Comparison of ENCODE assay signal across 8 cellular contexts in genomic region chr12:26113853-26114719, GRCh38. TPM values are rescaled to one million over a fixed set of nuclear protein-coding genes. Genes with fewer than 3 reads are reported as not detected.
DNase-seq lines count a peak whose midpoint lies in the region; ATAC-seq and TF ChIP-seq lines count a peak whose summit lies in the region.

No MANE protein-coding gene starts in this region.

- ATAC-seq in GM19328 (IDR thresholded peaks at IDR 0.05; ENCODE audit: unreplicated experiment): peak; percentile 76
- ATAC-seq in HG03469 (IDR thresholded peaks at IDR 0.05; ENCODE audit: unreplicated experiment): peak; percentile 47
- ATAC-seq in naive B cell (ENCODE audit: low read depth in 2 of 2): peak; percentile 78 to 79
- peak; percentile 84 for ATAC-seq in stimulated activated effector memory CD8-positive, alpha-beta T cell treated with anti-CD3 and anti-CD28 coated beads, Interleukin-12 subunit alpha, Interleukin-12 subunit beta, amount 100 ng/mL, for 72 hours

- H3K4me1 ChIP-seq in CD8-positive, alpha-beta memory T cell (ENCODE audit: insufficient read depth, low read length): peaks cover 4% of the 10 kb centered on the region
- peaks cover 2% of the 10 kb centered on the region for H3K4me1 ChIP-seq in fibroblast of lung (ENCODE audit: control insufficient read depth, extremely low read depth, insufficient read depth, low read length)

- no peaks in the 10 kb centered on the region for H3K9me3 Mint-ChIP-seq in CD8-positive, alpha-beta memory T cell
- no peaks in the 10 kb centered on the region for H3K9me3 Mint-ChIP-seq in naive B cell
- H3K9me3 Mint-ChIP-seq in stimulated activated effector memory CD8-positive, alpha-beta T cell treated with anti-CD3 and anti-CD28 coated beads, Interleukin-12 subunit alpha, Interleukin-12 subunit beta, amount 100 ng/mL, for 72 hours: no peaks in the 10 kb centered on the region

- no peaks in the 10 kb centered on the region for H3K9me3 ChIP-seq in CD8-positive, alpha-beta memory T cell (ENCODE audit: low read length)
- H3K9me3 ChIP-seq in fibroblast of lung (ENCODE audit: control insufficient read depth, insufficient read depth, low read depth, low read length): no peaks in the 10 kb centered on the region

- H3K27ac ChIP-seq in CD8-positive, alpha-beta memory T cell (ENCODE audit: low read depth, low read length): no peak overlapping the region
- peak overlapping the region; percentile 80 for H3K27ac ChIP-seq in fibroblast of lung (ENCODE audit: insufficient read depth, low read length)

- no peaks in the 10 kb centered on the region for H3K27me3 ChIP-seq in CD8-positive, alpha-beta memory T cell (ENCODE audit: insufficient read depth, low read length, poor library complexity, severe bottlenecking)
- no peaks in the 10 kb centered on the region for H3K27me3 ChIP-seq in fibroblast of lung (ENCODE audit: control insufficient read depth, insufficient read depth, low read length)

- H3K27ac Mint-ChIP-seq in CD8-positive, alpha-beta memory T cell: peak overlapping the region in 3 of 8 donors; percentile 11 to 52 (median 28)
- peak overlapping the region; percentile 72 to 98 (median 95) for H3K27ac Mint-ChIP-seq in naive B cell
- H3K27ac Mint-ChIP-seq in stimulated activated effector memory CD8-positive, alpha-beta T cell treated with anti-CD3 and anti-CD28 coated beads, Interleukin-12 subunit alpha, Interleukin-12 subunit beta, amount 100 ng/mL, for 72 hours: no peak overlapping the region

- H3K9ac ChIP-seq in fibroblast of lung (ENCODE audit: insufficient read depth, low read length): peak overlapping the region; percentile 76

- peak overlapping the region; percentile 59 for H3K4me3 ChIP-seq in CD8-positive, alpha-beta memory T cell (ENCODE audit: low read length)
- H3K4me3 ChIP-seq in fibroblast of lung (replicated peaks in 1 of 4; ENCODE audit: control extremely low read depth in 1 of 4, insufficient read depth in 1 of 4, low read depth in 3 of 4, low read length in 4 of 4): peak overlapping the region; percentile 22 to 62 (median 42)

- peak overlapping the region; percentile 75 for H3K4me2 ChIP-seq in fibroblast of lung (ENCODE audit: extremely low read depth, insufficient read depth, low read length)

- H4K20me1 ChIP-seq in fibroblast of lung (ENCODE audit: control insufficient read depth, extremely low read depth, insufficient read depth, low read length): no peaks in the 10 kb centered on the region

- peaks cover 8 to 13% (median 10%) of the 10 kb centered on the region in 3 donors for H3K4me1 Mint-ChIP-seq in CD8-positive, alpha-beta memory T cell
- H3K4me1 Mint-ChIP-seq in naive B cell: peaks cover 12 to 40% (median 39%) of the 10 kb centered on the region in 3 donors
- H3K4me1 Mint-ChIP-seq in stimulated activated effector memory CD8-positive, alpha-beta T cell treated with anti-CD3 and anti-CD28 coated beads, Interleukin-12 subunit alpha, Interleukin-12 subunit beta, amount 100 ng/mL, for 72 hours: peaks cover 5% of the 10 kb centered on the region

- CTCF ChIA-PET in CD8-positive, alpha-beta memory T cell (lab: Charles Lee): no interaction called here

- H2AFZ ChIP-seq in fibroblast of lung (ENCODE audit: low read length): peak overlapping the region; percentile 67

- H3K79me2 ChIP-seq in fibroblast of lung (ENCODE audit: control insufficient read depth, insufficient read depth, low read length): no peaks in the 10 kb centered on the region

- H3K36me3 ChIP-seq in CD8-positive, alpha-beta memory T cell (ENCODE audit: insufficient read depth, low read length): no peaks in the 10 kb centered on the region
- H3K36me3 ChIP-seq in fibroblast of lung (ENCODE audit: control insufficient read depth, insufficient read depth, low read length): no peaks in the 10 kb centered on the region

- peak in 1 of 2 donors; percentile 21 for TF ChIP-seq CTCF in fibroblast of lung (conservative IDR thresholded peaks at IDR 0.05 in 1 of 2, IDR thresholded peaks at IDR 0.05 in 1 of 2; ENCODE audit: low read depth in 1 of 2, low read length in 2 of 2)

- H3K36me3 Mint-ChIP-seq in CD8-positive, alpha-beta memory T cell: no peaks in the 10 kb centered on the region
- no peaks in the 10 kb centered on the region for H3K36me3 Mint-ChIP-seq in naive B cell
- H3K36me3 Mint-ChIP-seq in stimulated activated effector memory CD8-positive, alpha-beta T cell treated with anti-CD3 and anti-CD28 coated beads, Interleukin-12 subunit alpha, Interleukin-12 subunit beta, amount 100 ng/mL, for 72 hours: no peaks in the 10 kb centered on the region

- POLR2A ChIA-PET in CD8-positive, alpha-beta memory T cell (lab: Charles Lee): interaction anchor here (0.6 to 1.4 kb wide), 2 partner anchors 10 to 703 kb away, joined by 5 to 10 read pairs; no protein-coding TSS in a partner anchor

- H3K27me3 Mint-ChIP-seq in CD8-positive, alpha-beta memory T cell: peaks cover 44 to 72% of the 10 kb centered on the region in 2 donors
- H3K27me3 Mint-ChIP-seq in naive B cell: no peaks in the 10 kb centered on the region

- peak; percentile 26 to 69 (median 43) for DNase-seq in CD8-positive, alpha-beta memory T cell
- peak; percentile 95 for DNase-seq in OCI-M1 (lab: John Stamatoyannopoulos, UW)
- peak; percentile 23 to 53 for DNase-seq in activated T-helper 1 cell treated with anti-CD3 and anti-CD28 coated beads, Interleukin-2, amount 50 U/mL, for 16 hours (ENCODE audit: low read depth in 1 of 2, low spot score in 1 of 2)
- DNase-seq in fibroblast of lung (ENCODE audit: low read depth in 2 of 2): peak; percentile 87 to 89
- peak; percentile 72 for DNase-seq in naive B cell
- peak; percentile 21 to 69 for DNase-seq in stimulated activated effector memory CD8-positive, alpha-beta T cell treated with anti-CD3 and anti-CD28 coated beads, Interleukin-12 subunit alpha, Interleukin-12 subunit beta, amount 100 ng/mL, for 72 hours (ENCODE audit: low spot score in 2 of 2)

- H3K4me3 Mint-ChIP-seq in CD8-positive, alpha-beta memory T cell: peak overlapping the region; percentile 61 to 87 (median 69)
- H3K4me3 Mint-ChIP-seq in naive B cell: peak overlapping the region; percentile 79 to 94 (median 88)
- peak overlapping the region; percentile 57 for H3K4me3 Mint-ChIP-seq in stimulated activated effector memory CD8-positive, alpha-beta T cell treated with anti-CD3 and anti-CD28 coated beads, Interleukin-12 subunit alpha, Interleukin-12 subunit beta, amount 100 ng/mL, for 72 hours

RNA-seq across cellular contexts. Expression of gene BHLHE41, which starts 10.8 kb away (rescaled TPM):
- not detected for total RNA-seq in CD8-positive, alpha-beta memory T cell
- polyA plus RNA-seq in CD8-positive, alpha-beta memory T cell: not detected
- total RNA-seq in fibroblast of lung: 0.51 and 2.3 TPM in 2 replicates
- polyA plus RNA-seq in fibroblast of lung: 2.4 and 7.4 TPM in 2 replicates
- polyA plus RNA-seq in fibroblast of lung (2012): 2.9 and 5.8 TPM in 2 replicates
- polyA minus RNA-seq in fibroblast of lung (ENCODE audit: low replicate concordance): 1.1 and 15.1 TPM in 2 replicates
- polyA plus RNA-seq in naive B cell (ENCODE audit: low read depth in 6 of 6): 1 to 10 TPM in 4 of 6 donors, under 1 TPM in 1, not detected in 1; 0.56 to 5.7 (median 2.3) TPM

Comparison
In these comparisons a context has a peak if more than half of its experiments do, and no peak if none do; other contexts are left out.
1. DNase-seq: peak in every context shown above with its lines; median percentile 95 in OCI-M1; 88 in fibroblast of lung; 72 in naive B cell; 45 in stimulated activated effector memory CD8-positive, alpha-beta T cell treated with anti-CD3 and anti-CD28 coated beads, Interleukin-12 subunit alpha, Interleukin-12 subunit beta, amount 100 ng/mL, for 72 hours; 43 in CD8-positive, alpha-beta memory T cell; 38 in activated T-helper 1 cell treated with anti-CD3 and anti-CD28 coated beads, Interleukin-2, amount 50 U/mL, for 16 hours.